11 cellular contexts compared by ENCODE assay signal in the genomic region with DNA sequence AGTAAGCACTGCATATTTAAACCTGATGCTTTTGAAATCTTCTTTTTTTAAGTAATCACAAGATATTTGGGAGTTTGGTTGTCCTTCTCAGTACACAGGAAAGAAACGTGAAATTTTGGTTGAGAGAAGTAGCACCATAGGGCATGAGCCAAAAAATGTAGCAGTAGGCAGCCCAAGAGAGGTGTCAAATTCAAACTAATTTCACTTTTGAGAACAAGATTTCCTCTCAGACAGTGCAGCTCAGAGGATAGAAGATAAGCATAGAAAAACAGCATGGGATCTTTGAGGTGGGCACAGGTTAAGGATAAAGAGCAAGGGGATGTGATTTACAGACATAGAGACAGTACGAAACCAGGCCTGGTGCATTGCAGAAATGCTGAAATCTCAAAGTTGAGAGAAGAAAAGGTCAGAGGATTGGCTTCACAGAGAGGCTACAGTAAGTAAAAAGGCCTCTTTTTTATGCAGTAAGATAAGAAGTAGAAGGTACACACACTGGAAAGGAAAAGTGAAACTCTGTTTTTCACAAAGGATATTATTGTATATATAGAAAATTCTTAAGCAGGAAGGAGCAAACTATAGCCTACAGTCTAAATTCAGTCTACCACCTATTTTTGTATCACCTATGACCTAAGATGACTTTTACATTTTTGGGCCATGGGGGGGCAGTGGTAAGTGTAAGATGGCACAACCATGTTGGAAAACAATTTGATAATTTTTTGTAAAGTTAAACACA.
DNase-seq lines count a peak whose midpoint lies in the region; ATAC-seq lines count a peak whose summit lies in the region.
"Had no signal": no experiment of that assay in that cellular context is flagged by ENCODE, and none has a peak within 500 bp of the region (broad histone marks: within the 10 kb centered on the region; RNA-seq: fewer than 3 reads in every experiment).

No MANE protein-coding gene starts in this region.

- peak overlapping the region; percentile 15 for H3K27ac Mint-ChIP-seq in activated T-cell treated with anti-CD3 and anti-CD28 coated beads, Interleukin-2, amount 50 U/mL, for 24 hours
- H3K27ac Mint-ChIP-seq in natural killer cell treated with Interleukin-12 subunit alpha and Interleukin-12 subunit beta and Interleukin-15 and Interleukin-18, amount 100 ng/mL, for 72 hours = peak overlapping the region; percentile 1 to 29

- DNase-seq in activated T-cell treated with anti-CD3 and anti-CD28 coated beads, Interleukin-2, amount 50 U/mL, for 24 hours = no peak
- DNase-seq in activated T-cell treated with anti-CD3 and anti-CD28 coated beads for 4 hours (no peak), H7 (no peak), head of caudate nucleus (no peak)
- DNase-seq in natural killer cell treated with Interleukin-12 subunit alpha and Interleukin-12 subunit beta and Interleukin-15 and Interleukin-18, amount 100 ng/mL, for 72 hours (ENCODE audit: low spot score) = no peak
- DNase-seq in stimulated activated CD4-positive, alpha-beta T cell treated with anti-CD3 and anti-CD28 coated beads, Interleukin-15, amount 100 ng/mL, for 24 hours = no peak
- DNase-seq: Karpas-422, pancreas, PC-9 had no signal

- H3K4me3 Mint-ChIP-seq in activated T-cell treated with anti-CD3 and anti-CD28 coated beads, Interleukin-2, amount 50 U/mL, for 24 hours = no peak overlapping the region
- H3K4me3 Mint-ChIP-seq in natural killer cell treated with Interleukin-12 subunit alpha and Interleukin-12 subunit beta and Interleukin-15 and Interleukin-18, amount 100 ng/mL, for 72 hours = peak overlapping the region; percentile 3

- no peaks in the 10 kb centered on the region for H3K27me3 ChIP-seq in H7 (ENCODE audit: control insufficient read depth, insufficient read depth, low read length)
- H3K27me3 ChIP-seq: pancreas had no signal

- H3K36me3 Mint-ChIP-seq in activated T-cell treated with anti-CD3 and anti-CD28 coated beads, Interleukin-2, amount 50 U/mL, for 24 hours (ENCODE audit: low read depth) = peaks cover 43% of the 10 kb centered on the region
- H3K36me3 Mint-ChIP-seq in natural killer cell treated with Interleukin-12 subunit alpha and Interleukin-12 subunit beta and Interleukin-15 and Interleukin-18, amount 100 ng/mL, for 72 hours = no peaks in the 10 kb centered on the region

- peaks cover 5% of the 10 kb centered on the region for H3K36me3 ChIP-seq in H7 (replicated peaks; ENCODE audit: control insufficient read depth, insufficient read depth, low read length)
- H3K36me3 ChIP-seq: pancreas had no signal

- no peaks in the 10 kb centered on the region for H3K9me3 Mint-ChIP-seq in activated T-cell treated with anti-CD3 and anti-CD28 coated beads, Interleukin-2, amount 50 U/mL, for 24 hours
- no peaks in the 10 kb centered on the region for H3K9me3 Mint-ChIP-seq in natural killer cell treated with Interleukin-12 subunit alpha and Interleukin-12 subunit beta and Interleukin-15 and Interleukin-18, amount 100 ng/mL, for 72 hours

- ATAC-seq in GM21737 (IDR thresholded peaks at IDR 0.05; ENCODE audit: unreplicated experiment) (peak; percentile 77), HG03565 (IDR thresholded peaks at IDR 0.05; ENCODE audit: unreplicated experiment) (peak; percentile 72)
- ATAC-seq in natural killer cell treated with Interleukin-12 subunit alpha and Interleukin-12 subunit beta and Interleukin-15 and Interleukin-18, amount 100 ng/mL, for 72 hours = no peak
- ATAC-seq: pancreas had no signal

- no peak overlapping the region for H3K4me3 ChIP-seq in H7 (ENCODE audit: insufficient read depth, low read depth, low read length)
- H3K4me3 ChIP-seq: pancreas, PC-9 had no signal

- no peaks in the 10 kb centered on the region for H3K27me3 Mint-ChIP-seq in activated T-cell treated with anti-CD3 and anti-CD28 coated beads, Interleukin-2, amount 50 U/mL, for 24 hours
- H3K27me3 Mint-ChIP-seq in natural killer cell treated with Interleukin-12 subunit alpha and Interleukin-12 subunit beta and Interleukin-15 and Interleukin-18, amount 100 ng/mL, for 72 hours = no peaks in the 10 kb centered on the region

- H3K4me1 Mint-ChIP-seq in activated T-cell treated with anti-CD3 and anti-CD28 coated beads, Interleukin-2, amount 50 U/mL, for 24 hours (ENCODE audit: low read depth) = peaks cover 14% of the 10 kb centered on the region
- H3K4me1 Mint-ChIP-seq in natural killer cell treated with Interleukin-12 subunit alpha and Interleukin-12 subunit beta and Interleukin-15 and Interleukin-18, amount 100 ng/mL, for 72 hours (ENCODE audit: low read depth in 2 of 2) = peaks cover 7 to 9% of the 10 kb centered on the region in 2 donors

- intact Hi-C loops in head of caudate nucleus (cut with DNase I) = no loop called here

Comparison
In these comparisons a context has a peak if more than half of its experiments do, and no peak if none do; other contexts are left out.
1. ATAC-seq: peak in GM21737 (single experiment) and HG03565 (single experiment); none in natural killer cell treated with Interleukin-12 subunit alpha and Interleukin-12 subunit beta and Interleukin-15 and Interleukin-18, amount 100 ng/mL, for 72 hours (0 of 2).